11 cellular contexts compared by ENCODE assay signal in the genomic region with DNA sequence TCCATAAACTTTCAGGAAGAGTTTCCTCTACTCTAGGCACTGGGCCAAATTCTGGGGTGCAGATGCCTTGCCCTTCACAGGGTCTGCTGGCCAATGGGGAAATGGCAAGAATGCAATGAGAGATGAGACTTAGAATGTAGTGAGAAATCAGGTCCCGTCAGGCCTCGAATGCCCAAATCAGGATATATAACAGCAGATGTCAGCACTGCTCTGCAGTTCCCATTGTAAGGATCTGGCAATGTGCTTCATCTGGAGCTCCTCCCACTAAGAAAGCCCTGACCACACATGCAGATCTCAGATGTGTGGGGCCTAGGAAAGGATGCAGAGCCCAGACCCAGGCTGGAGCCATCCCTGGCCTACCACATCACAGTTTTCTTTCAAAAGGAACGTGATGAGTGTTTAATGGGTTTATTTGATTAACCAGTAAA. TPM values are rescaled to one million over a fixed set of nuclear protein-coding genes. Genes with fewer than 3 reads are reported as not detected.
DNase-seq lines count a peak whose midpoint lies in the region; ATAC-seq, FAIRE-seq and TF ChIP-seq lines count a peak whose summit lies in the region.
"Had no signal": no experiment of that assay in that cellular context is flagged by ENCODE, and none has a peak within 500 bp of the region (broad histone marks: within the 10 kb centered on the region; RNA-seq: fewer than 3 reads in every experiment).

No MANE protein-coding gene starts in this region.

- CTCF ChIA-PET in activated CD4-positive, alpha-beta memory T cell treated with anti-CD3 and anti-CD28 coated beads, Interleukin-2, amount 10 ng/mL, durations not matched to agents 7 days and 5 days (lab: Charles Lee): no interaction called here
- CTCF ChIA-PET in activated CD4-positive, alpha-beta memory T cell treated with anti-CD3 and anti-CD28 coated beads for 36 hours (lab: Charles Lee): no interaction called here
- CTCF ChIA-PET in K562 (lab: Yijun Ruan, JAX; ENCODE audit: low intra/inter-chr PET ratio) (interaction anchor here (0.5 to 2.0 kb wide), 7 partner anchors 30 to 348 kb away, joined by 3 to 22 read pairs (median 4); no protein-coding TSS in a partner anchor), HEK293T (lab: Yijun Ruan, JAX) (no interaction called here)

- dilution Hi-C loops in keratinocyte (cut with MboI; ENCODE audit: extremely low pct_ligation_motif_present, low sequenced_read_pairs): no loop called here

- peak; percentile 88 to 91 for TF ChIP-seq RAD21 in K562 (CRISPR knock-in tag; conservative IDR thresholded peaks at IDR 0.05 in 1 of 2, IDR thresholded peaks at IDR 0.05 in 1 of 2)

- peaks cover 0 to 6% of the 10 kb centered on the region in 2 experiments; a peak in 1 of 5 replicates for H3K4me1 ChIP-seq in K562 (replicated peaks in 1 of 2; ENCODE audit: control insufficient read depth in 2 of 2, insufficient read depth in 2 of 2, low read length in 2 of 2)
- H3K4me1 ChIP-seq in keratinocyte (ENCODE audit: control insufficient read depth, extremely low read depth, insufficient read depth, low read length): peaks cover 53% of the 10 kb centered on the region
- H3K4me1 ChIP-seq in tibial artery: peaks cover 0 to 10% (median 4%) of the 10 kb centered on the region in 4 donors

- POLR2A ChIA-PET in activated CD4-positive, alpha-beta memory T cell treated with anti-CD3 and anti-CD28 coated beads, Interleukin-2, amount 10 ng/mL, durations not matched to agents 7 days and 5 days (lab: Charles Lee): no interaction called here
- POLR2A ChIA-PET in activated CD4-positive, alpha-beta memory T cell treated with anti-CD3 and anti-CD28 coated beads for 36 hours (lab: Charles Lee): no interaction called here
- POLR2A ChIA-PET in K562 (lab: Yijun Ruan, JAX): interaction anchor here (0.5 to 0.6 kb wide), 2 partner anchors 9 to 449 kb away, joined by 3 read pairs; no protein-coding TSS in a partner anchor
- POLR2A ChIA-PET in HEK293T (lab: Yijun Ruan, JAX): no interaction called here

- no peak overlapping the region for H2AFZ ChIP-seq in K562 (ENCODE audit: low read depth, low read length)
- H2AFZ ChIP-seq in keratinocyte (ENCODE audit: control insufficient read depth, low read length): no peak overlapping the region

- TF ChIP-seq EP300 in K562 (IDR thresholded peaks at IDR 0.05; ENCODE audit: low read length): no peak

- no peak overlapping the region for H3K27ac Mint-ChIP-seq in activated CD4-positive, alpha-beta memory T cell treated with anti-CD3 and anti-CD28 coated beads, Interleukin-2, amount 10 ng/mL, durations not matched to agents 7 days and 5 days
- H3K27ac Mint-ChIP-seq in activated CD4-positive, alpha-beta memory T cell treated with anti-CD3 and anti-CD28 coated beads for 36 hours: no peak overlapping the region
- no peak overlapping the region for H3K27ac Mint-ChIP-seq in activated naive CD4-positive, alpha-beta T cell treated with anti-CD3 and anti-CD28 coated beads, Interleukin-2, amount 50 U/mL, for 72 hours

- peak; percentile 12 for DNase-seq in activated CD4-positive, alpha-beta memory T cell treated with anti-CD3 and anti-CD28 coated beads, Interleukin-2, amount 10 ng/mL, durations not matched to agents 7 days and 5 days
- no peak for DNase-seq in activated CD4-positive, alpha-beta memory T cell treated with anti-CD3 and anti-CD28 coated beads for 36 hours
- peak in 2 of 4 experiments; percentile 39 to 47 for DNase-seq in K562 (ENCODE audit: extremely low read depth in 1 of 4, low spot score in 3 of 4)
- DNase-seq in keratinocyte (ENCODE audit: low read depth, low spot score): no peak
- DNase-seq in tibial artery: peak in 1 of 2 donors; percentile 63
- no peak for DNase-seq in stimulated activated CD4-positive, alpha-beta T cell treated with anti-CD3 and anti-CD28 coated beads, Interleukin-4, amount 100 ng/mL, for 1 hour
- no peak for DNase-seq in activated naive CD4-positive, alpha-beta T cell treated with anti-CD3 and anti-CD28 coated beads, Interleukin-2, amount 50 U/mL, for 72 hours (ENCODE audit: low spot score in 2 of 2)
- DNase-seq in HEK293T (ENCODE audit: extremely low spot score): no peak

- H3K9me1 ChIP-seq in K562 (ENCODE audit: control insufficient read depth, insufficient read depth, low read length): no peaks in the 10 kb centered on the region
- no peaks in the 10 kb centered on the region for H3K9me1 ChIP-seq in keratinocyte (ENCODE audit: control insufficient read depth, extremely low read depth, insufficient read depth, low read length)

- peak; percentile 84 for ATAC-seq in K562
- ATAC-seq in activated naive CD4-positive, alpha-beta T cell treated with anti-CD3 and anti-CD28 coated beads, Interleukin-2, amount 50 U/mL, for 72 hours: no peak

- 3% methylated on average over 3 of the region's 3 CpGs for WGBS in K562 (ENCODE audit: insufficient coverage, low coverage, missing lambda C conversion rate)

- in situ Hi-C loops in K562 (cut with MboI): loop anchor here (10.0 kb wide), 1 partner anchor 350 kb away; no protein-coding TSS in a partner anchor

- H3K27ac ChIP-seq in K562 (ENCODE audit: extremely low read depth, low read depth, low read length) (no peak overlapping the region), keratinocyte (ENCODE audit: control insufficient read depth, insufficient read depth, low read length) (peak overlapping the region; percentile 77), tibial artery (no peak overlapping the region)
- H3K27ac ChIP-seq: C4-2B, SK-N-MC had no signal

- H3K4me1 Mint-ChIP-seq in activated CD4-positive, alpha-beta memory T cell treated with anti-CD3 and anti-CD28 coated beads, Interleukin-2, amount 10 ng/mL, durations not matched to agents 7 days and 5 days: peaks cover 11% of the 10 kb centered on the region
- H3K4me1 Mint-ChIP-seq in activated CD4-positive, alpha-beta memory T cell treated with anti-CD3 and anti-CD28 coated beads for 36 hours (ENCODE audit: low read depth): peaks cover 8% of the 10 kb centered on the region

- H3K79me2 ChIP-seq in K562 (ENCODE audit: control insufficient read depth, insufficient read depth, low read length): no peaks in the 10 kb centered on the region
- no peaks in the 10 kb centered on the region for H3K79me2 ChIP-seq in keratinocyte (ENCODE audit: control insufficient read depth, insufficient read depth, low read length)

- no peaks in the 10 kb centered on the region for H3K9me3 Mint-ChIP-seq in activated CD4-positive, alpha-beta memory T cell treated with anti-CD3 and anti-CD28 coated beads, Interleukin-2, amount 10 ng/mL, durations not matched to agents 7 days and 5 days
- no peaks in the 10 kb centered on the region for H3K9me3 Mint-ChIP-seq in activated CD4-positive, alpha-beta memory T cell treated with anti-CD3 and anti-CD28 coated beads for 36 hours
- no peaks in the 10 kb centered on the region for H3K9me3 Mint-ChIP-seq in activated naive CD4-positive, alpha-beta T cell treated with anti-CD3 and anti-CD28 coated beads, Interleukin-2, amount 50 U/mL, for 72 hours
- H3K9me3 Mint-ChIP-seq: neural crest cell had no signal

- H3K4me2 ChIP-seq in K562 (ENCODE audit: insufficient read depth, low read length) (no peak overlapping the region), keratinocyte (ENCODE audit: control insufficient read depth, extremely low read depth, insufficient read depth, low read depth, low read length) (no peak overlapping the region)

- BruUV-seq in K562 (replicated peaks; lab: Mats Ljungman, UMichigan): no TSS peak

- no peak overlapping the region for H3K4me3 Mint-ChIP-seq in activated CD4-positive, alpha-beta memory T cell treated with anti-CD3 and anti-CD28 coated beads, Interleukin-2, amount 10 ng/mL, durations not matched to agents 7 days and 5 days
- no peak overlapping the region for H3K4me3 Mint-ChIP-seq in activated CD4-positive, alpha-beta memory T cell treated with anti-CD3 and anti-CD28 coated beads for 36 hours
- H3K4me3 Mint-ChIP-seq: neural crest cell had no signal

- no peak overlapping the region for H3K9ac ChIP-seq in K562 (ENCODE audit: insufficient read depth in 1 of 2, low read depth in 2 of 2, low read length in 2 of 2)
- no peak overlapping the region for H3K9ac ChIP-seq in keratinocyte (ENCODE audit: control insufficient read depth, extremely low read depth, insufficient read depth, low read length)

- TF ChIP-seq CTCF in K562 (IDR thresholded peaks at IDR 0.05 in 2 of 3, conservative IDR thresholded peaks at IDR 0.05 in 1 of 3; ENCODE audit: insufficient read depth in 2 of 3, low read depth in 1 of 3, low read length in 3 of 3) (peak; percentile 48 to 72 (median 51)), keratinocyte (optimal IDR thresholded peaks at IDR 0.05 in 1 of 3, IDR thresholded peaks at IDR 0.05 in 1 of 3, conservative IDR thresholded peaks at IDR 0.05 in 1 of 3; ENCODE audit: extremely low read depth in 1 of 3, insufficient read depth in 2 of 3, low read length in 3 of 3) (peak; percentile 46 to 90 (median 67)), tibial artery (IDR thresholded peaks at IDR 0.05) (peak; percentile 16)

- H3K36me3 Mint-ChIP-seq in activated CD4-positive, alpha-beta memory T cell treated with anti-CD3 and anti-CD28 coated beads, Interleukin-2, amount 10 ng/mL, durations not matched to agents 7 days and 5 days (ENCODE audit: low read depth): no peaks in the 10 kb centered on the region
- no peaks in the 10 kb centered on the region for H3K36me3 Mint-ChIP-seq in activated CD4-positive, alpha-beta memory T cell treated with anti-CD3 and anti-CD28 coated beads for 36 hours
- H3K36me3 Mint-ChIP-seq in activated naive CD4-positive, alpha-beta T cell treated with anti-CD3 and anti-CD28 coated beads, Interleukin-2, amount 50 U/mL, for 72 hours: no peaks in the 10 kb centered on the region

- FAIRE-seq in K562 (lab: Jason Lieb, UNC): peak; percentile 42
- peak; percentile 94 for FAIRE-seq in keratinocyte (lab: Jason Lieb, UNC)

- H3K9me3 ChIP-seq in K562 (replicated peaks; ENCODE audit: control insufficient read depth, insufficient read depth, low read depth, low read length): no peaks in the 10 kb centered on the region
- no peaks in the 10 kb centered on the region for H3K9me3 ChIP-seq in keratinocyte (ENCODE audit: control insufficient read depth, low read depth, low read length)
- H3K9me3 ChIP-seq in tibial artery: no peaks in the 10 kb centered on the region

- no peaks in the 10 kb centered on the region for H3K36me3 ChIP-seq in K562 (ENCODE audit: control insufficient read depth, insufficient read depth, low read length)
- no peaks in the 10 kb centered on the region for H3K36me3 ChIP-seq in keratinocyte (ENCODE audit: control insufficient read depth in 2 of 2, extremely low read depth in 1 of 2, insufficient read depth in 2 of 2, low read length in 2 of 2)
- peaks cover 0 to 13% (median 10%) of the 10 kb centered on the region in 3 donors for H3K36me3 ChIP-seq in tibial artery

- H3K4me3 ChIP-seq in K562 (no peak overlapping the region), keratinocyte (ENCODE audit: control insufficient read depth in 2 of 3, extremely low read depth in 1 of 3, insufficient read depth in 2 of 3, low read depth in 1 of 3, low read length in 3 of 3) (no peak overlapping the region), tibial artery (no peak overlapping the region)
- H3K4me3 ChIP-seq: SK-N-MC had no signal

- H4K20me1 ChIP-seq in K562 (replicated peaks; ENCODE audit: control insufficient read depth, insufficient read depth, low read length): 0 out of 2 replicates have a peak, but pooled peaks cover 4% of the 10 kb centered on the region
- H4K20me1 ChIP-seq in keratinocyte (ENCODE audit: control insufficient read depth, extremely low read depth, insufficient read depth, low read length): no peaks in the 10 kb centered on the region

- no peak for TF ChIP-seq POLR2A in K562 (conservative IDR thresholded peaks at IDR 0.05)

- intact Hi-C loops in activated CD4-positive, alpha-beta memory T cell treated with anti-CD3 and anti-CD28 coated beads for 36 hours (cut with micrococcal nuclease): no loop called here
- intact Hi-C loops in K562 (cut with micrococcal nuclease) (loop anchor here (1.0 to 10.0 kb wide), 2 partner anchors 150 to 206 kb away; no protein-coding TSS in a partner anchor), tibial artery (cut with DNase I; ENCODE audit: low total_unique reads) (no loop called here)

- H3K27me3 ChIP-seq in K562 (ENCODE audit: control insufficient read depth in 2 of 2, insufficient read depth in 2 of 2, low read length in 2 of 2): peaks cover 0 to 19% of the 10 kb centered on the region in 2 experiments; a peak in 4 of 5 replicates
- no peaks in the 10 kb centered on the region for H3K27me3 ChIP-seq in keratinocyte (ENCODE audit: control insufficient read depth, extremely low read depth, insufficient read depth, low read length)
- H3K27me3 ChIP-seq in tibial artery: no peaks in the 10 kb centered on the region

- H3K27me3 Mint-ChIP-seq in activated CD4-positive, alpha-beta memory T cell treated with anti-CD3 and anti-CD28 coated beads, Interleukin-2, amount 10 ng/mL, durations not matched to agents 7 days and 5 days: no peaks in the 10 kb centered on the region
- H3K27me3 Mint-ChIP-seq in activated CD4-positive, alpha-beta memory T cell treated with anti-CD3 and anti-CD28 coated beads for 36 hours: peaks cover 3% of the 10 kb centered on the region

RNA-seq across cellular contexts. Expression of a gene that starts 13.9 kb away (rescaled TPM):
- 1 to 10 TPM; 1.3 to 1.6 TPM for total RNA-seq in activated CD4-positive, alpha-beta memory T cell treated with anti-CD3 and anti-CD28 coated beads, Interleukin-2, amount 10 ng/mL, durations not matched to agents 7 days and 5 days
- total RNA-seq in activated CD4-positive, alpha-beta memory T cell treated with anti-CD3 and anti-CD28 coated beads for 36 hours: under 1 TPM; 0.12 to 0.40 TPM
- total RNA-seq in K562 (2011; cell fraction: chromatin; rRNA removed; ENCODE audit: low replicate concordance): 1.4 and 6.9 TPM in 2 replicates
- total RNA-seq in K562 (2011; cell fraction: nucleolus; rRNA removed): 3.5 and 5.8 TPM in 2 replicates
- total RNA-seq in K562 (2011; cell fraction: nucleoplasm; rRNA removed): 3.7 and 5.6 TPM in 2 replicates
- total RNA-seq in K562 (2014; rRNA removed): 7.2 and 8.6 TPM in 2 replicates
- total RNA-seq in K562 (2014; rRNA removed; fragmentation: Illumina TruSeq; extraction: Trizol): 11.4 and 14.0 TPM in 2 replicates
- 12.6 and 13.8 TPM in 2 replicates for total RNA-seq in K562 (2015; rRNA removed; fragmentation: Illumina TruSeq; extraction: Trizol)
- 13.1 and 15.0 TPM in 2 replicates for total RNA-seq in K562 (2021)
- polyA plus RNA-seq in K562 (2011; rRNA removed): 3.2 and 4.4 TPM in 2 replicates
- polyA plus RNA-seq in K562 (2011; cell fraction: cytosol; rRNA removed): 1.6 and 1.7 TPM in 2 replicates
- polyA plus RNA-seq in K562 (2011; cell fraction: nucleus; rRNA removed): 2.2 and 2.7 TPM in 2 replicates
- polyA plus RNA-seq in K562 (2012): 12.2 and 15.3 TPM in 2 replicates
- 6.5 and 7.3 TPM in 2 replicates for polyA plus RNA-seq in K562 (2014; fragmentation: Illumina TruSeq; extraction: Trizol)
- 1 to 10 TPM; 2.9 to 3.1 TPM for polyA plus RNA-seq in K562 (2014; fragmentation: Nextera tagmentation; extraction: Ambion mirVana)
- polyA plus RNA-seq in K562 (2014; rRNA removed): 7.8 and 8.3 TPM in 2 replicates
- polyA minus RNA-seq in K562 (2011; rRNA and poly(A)+ RNA removed): 1.5 and 2.5 TPM in 2 replicates
- 1.4 and 1.9 TPM in 2 replicates for polyA minus RNA-seq in K562 (2011; cell fraction: cytosol; rRNA and poly(A)+ RNA removed)
- polyA minus RNA-seq in K562 (2011; cell fraction: nucleus; rRNA and poly(A)+ RNA removed): 2.6 TPM in 2 replicates
- polyA plus RNA-seq in keratinocyte: 34.2 to 54.4 TPM (median 45.6 TPM) in 3 replicates
- 25.8 TPM for polyA plus RNA-seq in keratinocyte (2011; ENCODE audit: low read depth)
- polyA plus RNA-seq in keratinocyte (2011; cell fraction: cytosol; rRNA removed): 10.9 and 27.6 TPM in 2 replicates
- polyA plus RNA-seq in keratinocyte (2011; cell fraction: nucleus; rRNA removed): 46.1 and 58.3 TPM in 2 replicates
- polyA plus RNA-seq in keratinocyte (2012; ENCODE audit: low replicate concordance): 23.6 and 46.0 TPM in 2 replicates
- 19.9 to 31.9 TPM (median 22.2 TPM) in 3 replicates for polyA minus RNA-seq in keratinocyte
- polyA minus RNA-seq in keratinocyte (2011; cell fraction: cytosol; rRNA and poly(A)+ RNA removed): 29.7 TPM
- polyA minus RNA-seq in keratinocyte (2011; cell fraction: nucleus; rRNA and poly(A)+ RNA removed): 65.9 and 91.0 TPM in 2 replicates
- 1 to 10 TPM in 1 of 2 donors, under 1 TPM in 1; 0.30 to 3.0 TPM for total RNA-seq in activated naive CD4-positive, alpha-beta T cell treated with anti-CD3 and anti-CD28 coated beads, Interleukin-2, amount 50 U/mL, for 72 hours

RNA-seq across cellular contexts. Expression of a gene that starts 16.0 kb away (rescaled TPM):
- total RNA-seq in activated CD4-positive, alpha-beta memory T cell treated with anti-CD3 and anti-CD28 coated beads, Interleukin-2, amount 10 ng/mL, durations not matched to agents 7 days and 5 days: under 1 TPM; 0.20 to 0.30 TPM
- not detected for total RNA-seq in activated CD4-positive, alpha-beta memory T cell treated with anti-CD3 and anti-CD28 coated beads for 36 hours
- total RNA-seq in K562 (2011; cell fraction: chromatin; rRNA removed; ENCODE audit: low replicate concordance): not detected in 2 replicates
- not detected in 2 replicates for total RNA-seq in K562 (2011; cell fraction: nucleolus; rRNA removed)
- not detected in 2 replicates for total RNA-seq in K562 (2011; cell fraction: nucleoplasm; rRNA removed)
- total RNA-seq in K562 (2014; rRNA removed) (0.05 TPM in 1 of 2 replicates, not detected in the other), K562 (2014; rRNA removed; fragmentation: Illumina TruSeq; extraction: Trizol) (not detected in 2 replicates), K562 (2015; rRNA removed; fragmentation: Illumina TruSeq; extraction: Trizol) (not detected in 2 replicates), K562 (2021) (0.53 and 1.4 TPM in 2 replicates)
- polyA plus RNA-seq in K562 (2011; rRNA removed) (not detected in 2 replicates), K562 (2014; fragmentation: Illumina TruSeq; extraction: Trizol) (not detected in 2 replicates), K562 (2014; fragmentation: Nextera tagmentation; extraction: Ambion mirVana) (not detected), K562 (2014; rRNA removed) (not detected in 2 replicates), keratinocyte (54.5 to 116 TPM (median 59.2 TPM) in 3 replicates)
- polyA plus RNA-seq in K562 (2011; cell fraction: cytosol; rRNA removed): 0.09 and 0.15 TPM in 2 replicates
- not detected in 2 replicates for polyA plus RNA-seq in K562 (2011; cell fraction: nucleus; rRNA removed)
- 0.15 TPM in 1 of 2 replicates, not detected in the other for polyA plus RNA-seq in K562 (2012)
- polyA minus RNA-seq in K562 (2011; rRNA and poly(A)+ RNA removed): not detected in 2 replicates
- not detected in 2 replicates for polyA minus RNA-seq in K562 (2011; cell fraction: cytosol; rRNA and poly(A)+ RNA removed)
- polyA minus RNA-seq in K562 (2011; cell fraction: nucleus; rRNA and poly(A)+ RNA removed): not detected in 2 replicates
- polyA plus RNA-seq in keratinocyte (2011; ENCODE audit: low read depth): 4.4 TPM
- polyA plus RNA-seq in keratinocyte (2011; cell fraction: cytosol; rRNA removed): 38.6 and 47.6 TPM in 2 replicates
- polyA plus RNA-seq in keratinocyte (2011; cell fraction: nucleus; rRNA removed): 76.5 and 87.0 TPM in 2 replicates
- polyA plus RNA-seq in keratinocyte (2012; ENCODE audit: low replicate concordance): 2.6 and 96.3 TPM in 2 replicates
- polyA minus RNA-seq in keratinocyte: 113 to 159 TPM (median 124 TPM) in 3 replicates
- polyA minus RNA-seq in keratinocyte (2011; cell fraction: cytosol; rRNA and poly(A)+ RNA removed): 68.7 TPM
- 96.4 and 150 TPM in 2 replicates for polyA minus RNA-seq in keratinocyte (2011; cell fraction: nucleus; rRNA and poly(A)+ RNA removed)
- total RNA-seq in activated naive CD4-positive, alpha-beta T cell treated with anti-CD3 and anti-CD28 coated beads, Interleukin-2, amount 50 U/mL, for 72 hours: not detected

Comparison
In these comparisons a context has a peak if more than half of its experiments do, and no peak if none do; other contexts are left out.
1. CTCF ChIP-seq: peak in every context shown above with its lines; median percentile 67 in keratinocyte; 51 in K562; 16 in tibial artery.